In the genomic region with DNA sequence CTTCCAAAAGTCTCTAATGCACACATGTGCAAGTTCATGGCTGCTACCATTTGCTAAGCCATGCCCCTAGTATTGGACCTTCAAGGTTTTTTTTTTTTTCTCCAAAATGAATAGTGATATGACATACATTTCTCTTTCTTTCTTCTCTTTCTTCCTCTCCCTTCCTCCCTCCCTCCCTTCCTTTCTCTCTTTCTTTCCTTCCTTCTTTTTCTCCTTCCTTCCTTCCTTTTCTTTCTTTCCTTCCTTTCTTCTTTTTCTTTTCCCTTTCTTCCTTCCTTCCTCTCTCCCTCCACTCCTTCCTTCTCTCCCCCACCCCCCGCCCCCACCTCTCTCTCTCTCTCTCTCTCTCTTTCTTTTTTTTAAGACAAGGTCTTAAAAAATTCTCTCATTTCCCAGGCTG, we compare ENCODE assay signal across 27 cellular contexts. TPM values are rescaled to one million over a fixed set of nuclear protein-coding genes. Genes with fewer than 3 reads are reported as not detected.
DNase-seq lines count a peak whose midpoint lies in the region; ATAC-seq, FAIRE-seq and TF ChIP-seq lines count a peak whose summit lies in the region.
"Had no signal": no experiment of that assay in that cellular context is flagged by ENCODE, and none has a peak within 500 bp of the region (broad histone marks: within the 10 kb centered on the region; RNA-seq: fewer than 3 reads in every experiment).

No MANE protein-coding gene starts in this region.

- TF ChIP-seq POLR2A in K562 (conservative IDR thresholded peaks at IDR 0.05) (no peak), GM12891 (IDR thresholded peaks at IDR 0.05; ENCODE audit: low read depth, low read length) (no peak)

- POLR2A ChIA-PET in activated CD8-positive, alpha-beta T cell treated with anti-CD3 and anti-CD28 coated beads, Interleukin-2, amount 10 ng/mL, durations not matched to agents 7 days and 5 days (lab: Charles Lee) = interaction anchor here (0.7 kb wide), 1 partner anchor 29 kb away, joined by 3 read pairs; no protein-coding TSS in a partner anchor
- POLR2A ChIA-PET in activated CD8-positive, alpha-beta T cell treated with anti-CD3 and anti-CD28 coated beads for 36 hours (lab: Charles Lee) = interaction anchor here (0.7 to 1.4 kb wide), 2 partner anchors 19 to 760 kb away, joined by 3 to 4 read pairs; no protein-coding TSS in a partner anchor
- POLR2A ChIA-PET in K562 (lab: Yijun Ruan, JAX) = interaction anchor here (1.0 to 1.3 kb wide), 2 partner anchors 8 to 26 kb away, joined by 3 to 4 read pairs; a partner anchor contains a TSS

- no peaks in the 10 kb centered on the region for H3K27me3 ChIP-seq in K562 (ENCODE audit: control insufficient read depth in 2 of 2, insufficient read depth in 2 of 2, low read length in 2 of 2)
- H3K27me3 ChIP-seq: BLaER1 had no signal

- intact Hi-C loops in activated CD8-positive, alpha-beta T cell treated with anti-CD3 and anti-CD28 coated beads for 36 hours (cut with micrococcal nuclease) = no loop called here
- intact Hi-C loops in natural killer cell (cut with micrococcal nuclease) (no loop called here), K562 (cut with micrococcal nuclease) (no loop called here)

- no peak overlapping the region for H2AFZ ChIP-seq in K562 (ENCODE audit: low read depth, low read length)

- no peak for TF ChIP-seq RAD21 in K562 (CRISPR knock-in tag; conservative IDR thresholded peaks at IDR 0.05 in 1 of 2, IDR thresholded peaks at IDR 0.05 in 1 of 2)

- peak overlapping the region; percentile 52 for H3K27ac Mint-ChIP-seq in activated CD8-positive, alpha-beta T cell treated with anti-CD3 and anti-CD28 coated beads, Interleukin-2, amount 10 ng/mL, durations not matched to agents 7 days and 5 days
- no peak overlapping the region for H3K27ac Mint-ChIP-seq in activated CD8-positive, alpha-beta T cell treated with anti-CD3 and anti-CD28 coated beads for 36 hours
- peak overlapping the region in 1 of 2 donors; percentile 44 for H3K27ac Mint-ChIP-seq in natural killer cell
- H3K27ac Mint-ChIP-seq in natural killer cell treated with Interleukin-12 subunit alpha and Interleukin-12 subunit beta and Interleukin-15 and Interleukin-18, amount 100 ng/mL, for 72 hours = no peak overlapping the region

- peaks cover 59% of the 10 kb centered on the region for H3K4me1 Mint-ChIP-seq in activated CD8-positive, alpha-beta T cell treated with anti-CD3 and anti-CD28 coated beads, Interleukin-2, amount 10 ng/mL, durations not matched to agents 7 days and 5 days (ENCODE audit: low read depth)
- H3K4me1 Mint-ChIP-seq in activated CD8-positive, alpha-beta T cell treated with anti-CD3 and anti-CD28 coated beads for 36 hours (ENCODE audit: low read depth) = peaks cover 32% of the 10 kb centered on the region
- H3K4me1 Mint-ChIP-seq in natural killer cell = peaks cover 21 to 32% of the 10 kb centered on the region in 2 donors
- H3K4me1 Mint-ChIP-seq in natural killer cell treated with Interleukin-12 subunit alpha and Interleukin-12 subunit beta and Interleukin-15 and Interleukin-18, amount 100 ng/mL, for 72 hours (ENCODE audit: low read depth in 2 of 2) = peaks cover 23 to 32% of the 10 kb centered on the region in 2 donors

- no peaks in the 10 kb centered on the region for H3K27me3 Mint-ChIP-seq in activated CD8-positive, alpha-beta T cell treated with anti-CD3 and anti-CD28 coated beads, Interleukin-2, amount 10 ng/mL, durations not matched to agents 7 days and 5 days (ENCODE audit: low read depth)
- H3K27me3 Mint-ChIP-seq in activated CD8-positive, alpha-beta T cell treated with anti-CD3 and anti-CD28 coated beads for 36 hours = no peaks in the 10 kb centered on the region
- H3K27me3 Mint-ChIP-seq in natural killer cell (ENCODE audit: low read depth in 2 of 2) = no peaks in the 10 kb centered on the region
- no peaks in the 10 kb centered on the region for H3K27me3 Mint-ChIP-seq in natural killer cell treated with Interleukin-12 subunit alpha and Interleukin-12 subunit beta and Interleukin-15 and Interleukin-18, amount 100 ng/mL, for 72 hours
- H3K27me3 Mint-ChIP-seq: CD4-positive, alpha-beta memory T cell had no signal

- no CpG with 5 or more reads among the region's 1 CpG for WGBS in K562 (ENCODE audit: insufficient coverage, low coverage, missing lambda C conversion rate)

- CTCF ChIA-PET in activated CD8-positive, alpha-beta T cell treated with anti-CD3 and anti-CD28 coated beads, Interleukin-2, amount 10 ng/mL, durations not matched to agents 7 days and 5 days (lab: Charles Lee) = no interaction called here
- CTCF ChIA-PET in activated CD8-positive, alpha-beta T cell treated with anti-CD3 and anti-CD28 coated beads for 36 hours (lab: Charles Lee) = no interaction called here
- CTCF ChIA-PET in K562 (lab: Yijun Ruan, JAX; ENCODE audit: low intra/inter-chr PET ratio) = no interaction called here

- H3K27ac ChIP-seq in K562 (ENCODE audit: extremely low read depth, low read depth, low read length) = no peak overlapping the region
- H3K27ac ChIP-seq: BLaER1 had no signal

- BruUV-seq in K562 (replicated peaks; lab: Mats Ljungman, UMichigan) = no TSS peak

- H3K4me3 ChIP-seq in K562 = no peak overlapping the region
- H3K4me3 ChIP-seq: BLaER1, GM12878 had no signal

- FAIRE-seq in K562 (lab: Jason Lieb, UNC) (no peak), GM12891 (lab: Jason Lieb, UNC) (no peak)
- FAIRE-seq: A204.1, GM12878, GM19239 had no signal

- H3K9ac ChIP-seq in K562 (ENCODE audit: insufficient read depth in 1 of 2, low read depth in 2 of 2, low read length in 2 of 2) = no peak overlapping the region
- H3K9ac ChIP-seq: BLaER1 had no signal

- no peak for TF ChIP-seq CTCF in activated CD8-positive, alpha-beta T cell treated with anti-CD3 and anti-CD28 coated beads for 36 hours (IDR thresholded peaks at IDR 0.05)
- no peak for TF ChIP-seq CTCF in natural killer cell (IDR thresholded peaks at IDR 0.05)
- no peak for TF ChIP-seq CTCF in K562 (IDR thresholded peaks at IDR 0.05 in 2 of 3, conservative IDR thresholded peaks at IDR 0.05 in 1 of 3; ENCODE audit: insufficient read depth in 2 of 3, low read depth in 1 of 3, low read length in 3 of 3)

- H3K36me3 ChIP-seq in K562 (ENCODE audit: control insufficient read depth, insufficient read depth, low read length) = no peaks in the 10 kb centered on the region
- H3K36me3 ChIP-seq: BE2C, BLaER1 had no signal

- in situ Hi-C loops in K562 (cut with MboI) = no loop called here

- no peaks in the 10 kb centered on the region; the same call in 1 of the 2 replicates for H4K20me1 ChIP-seq in K562 (replicated peaks; ENCODE audit: control insufficient read depth, insufficient read depth, low read length)

- no peak overlapping the region for H3K4me2 ChIP-seq in K562 (ENCODE audit: insufficient read depth, low read length)
- H3K4me2 ChIP-seq: BLaER1 had no signal

- no peaks in the 10 kb centered on the region for H3K9me3 Mint-ChIP-seq in activated CD8-positive, alpha-beta T cell treated with anti-CD3 and anti-CD28 coated beads, Interleukin-2, amount 10 ng/mL, durations not matched to agents 7 days and 5 days (ENCODE audit: insufficient read depth)
- H3K9me3 Mint-ChIP-seq in activated CD8-positive, alpha-beta T cell treated with anti-CD3 and anti-CD28 coated beads for 36 hours = no peaks in the 10 kb centered on the region
- H3K9me3 Mint-ChIP-seq in natural killer cell = no peaks in the 10 kb centered on the region
- no peaks in the 10 kb centered on the region for H3K9me3 Mint-ChIP-seq in natural killer cell treated with Interleukin-12 subunit alpha and Interleukin-12 subunit beta and Interleukin-15 and Interleukin-18, amount 100 ng/mL, for 72 hours
- H3K9me3 Mint-ChIP-seq: CD4-positive, CD25-positive, alpha-beta regulatory T cell; CD8-positive, alpha-beta memory T cell had no signal

- no peak for DNase-seq in activated CD8-positive, alpha-beta T cell treated with anti-CD3 and anti-CD28 coated beads, Interleukin-2, amount 10 ng/mL, durations not matched to agents 7 days and 5 days
- no peak for DNase-seq in activated CD8-positive, alpha-beta T cell treated with anti-CD3 and anti-CD28 coated beads for 36 hours
- DNase-seq in natural killer cell (no peak), K562 (ENCODE audit: extremely low read depth in 1 of 4, low spot score in 3 of 4) (no peak), GM12891 (ENCODE audit: insufficient read length, low spot score) (no peak)
- no peak for DNase-seq in natural killer cell treated with Interleukin-12 subunit alpha and Interleukin-12 subunit beta and Interleukin-15 and Interleukin-18, amount 100 ng/mL, for 72 hours (ENCODE audit: low spot score)
- DNase-seq: 8988T; ACHN; BE2C; C1 segment of cervical spinal cord; CD4-positive, alpha-beta memory T cell; CD4-positive, CD25-positive, alpha-beta regulatory T cell; CD8-positive, alpha-beta memory T cell; COR-L47; DMS 273 treated with DMSO at 0.1 percent for 48 hours; DMS153; DMS53; DMS79; DND-41; EL; GDM1 had no signal

- no peak for ATAC-seq in activated CD8-positive, alpha-beta T cell treated with anti-CD3 and anti-CD28 coated beads, Interleukin-2, amount 10 ng/mL, durations not matched to agents 7 days and 5 days
- no peak for ATAC-seq in activated CD8-positive, alpha-beta T cell treated with anti-CD3 and anti-CD28 coated beads for 36 hours
- ATAC-seq in natural killer cell (no peak), K562 (no peak), HG03139 (IDR thresholded peaks at IDR 0.05; ENCODE audit: unreplicated experiment) (no peak)
- ATAC-seq in natural killer cell treated with Interleukin-12 subunit alpha and Interleukin-12 subunit beta and Interleukin-15 and Interleukin-18, amount 100 ng/mL, for 72 hours = no peak
- ATAC-seq: GM12878 had no signal

- H3K79me2 ChIP-seq in K562 (ENCODE audit: control insufficient read depth, insufficient read depth, low read length) = peaks cover 21% of the 10 kb centered on the region

- peaks cover 31 to 44% of the 10 kb centered on the region in 2 experiments for H3K4me1 ChIP-seq in K562 (replicated peaks in 1 of 2; ENCODE audit: control insufficient read depth in 2 of 2, insufficient read depth in 2 of 2, low read length in 2 of 2)

- no peak for TF ChIP-seq EP300 in K562 (IDR thresholded peaks at IDR 0.05; ENCODE audit: low read length)

- no peaks in the 10 kb centered on the region for H3K9me1 ChIP-seq in K562 (ENCODE audit: control insufficient read depth, insufficient read depth, low read length)

- peaks cover 6% of the 10 kb centered on the region for H3K36me3 Mint-ChIP-seq in activated CD8-positive, alpha-beta T cell treated with anti-CD3 and anti-CD28 coated beads, Interleukin-2, amount 10 ng/mL, durations not matched to agents 7 days and 5 days (ENCODE audit: low read depth)
- peaks cover 3% of the 10 kb centered on the region for H3K36me3 Mint-ChIP-seq in activated CD8-positive, alpha-beta T cell treated with anti-CD3 and anti-CD28 coated beads for 36 hours (ENCODE audit: low read depth)
- no peaks in the 10 kb centered on the region for H3K36me3 Mint-ChIP-seq in natural killer cell
- no peaks in the 10 kb centered on the region for H3K36me3 Mint-ChIP-seq in natural killer cell treated with Interleukin-12 subunit alpha and Interleukin-12 subunit beta and Interleukin-15 and Interleukin-18, amount 100 ng/mL, for 72 hours
- H3K36me3 Mint-ChIP-seq: CD4-positive, CD25-positive, alpha-beta regulatory T cell had no signal

- no peak overlapping the region for H3K4me3 Mint-ChIP-seq in activated CD8-positive, alpha-beta T cell treated with anti-CD3 and anti-CD28 coated beads, Interleukin-2, amount 10 ng/mL, durations not matched to agents 7 days and 5 days
- no peak overlapping the region for H3K4me3 Mint-ChIP-seq in activated CD8-positive, alpha-beta T cell treated with anti-CD3 and anti-CD28 coated beads for 36 hours
- peak overlapping the region; percentile 47 for H3K4me3 Mint-ChIP-seq in natural killer cell
- H3K4me3 Mint-ChIP-seq in natural killer cell treated with Interleukin-12 subunit alpha and Interleukin-12 subunit beta and Interleukin-15 and Interleukin-18, amount 100 ng/mL, for 72 hours = no peak overlapping the region
- H3K4me3 Mint-ChIP-seq: CD14-positive monocyte; CD8-positive, alpha-beta memory T cell had no signal

- H3K9me3 ChIP-seq in K562 (replicated peaks; ENCODE audit: control insufficient read depth, insufficient read depth, low read depth, low read length) = no peaks in the 10 kb centered on the region
- H3K9me3 ChIP-seq: BE2C, BLaER1 had no signal

RNA-seq across cellular contexts. Expression of a gene that starts 3.4 kb away (rescaled TPM):
- total RNA-seq in activated CD8-positive, alpha-beta T cell treated with anti-CD3 and anti-CD28 coated beads, Interleukin-2, amount 10 ng/mL, durations not matched to agents 7 days and 5 days = 100 to 1,000 TPM; 129 to 139 TPM
- total RNA-seq in activated CD8-positive, alpha-beta T cell treated with anti-CD3 and anti-CD28 coated beads for 36 hours = 100 to 1,000 TPM; 147 TPM
- total RNA-seq in natural killer cell (100 to 1,000 TPM in 1 of 3 donors, 10 to 100 TPM in 2; 68.6 to 102 (median 77.3) TPM), K562 (2014; rRNA removed) (44.1 and 53.7 TPM in 2 replicates), K562 (2014; rRNA removed; fragmentation: Illumina TruSeq; extraction: Trizol) (32.0 and 40.3 TPM in 2 replicates), K562 (2015; rRNA removed; fragmentation: Illumina TruSeq; extraction: Trizol) (36.8 and 38.1 TPM in 2 replicates), K562 (2021) (114 and 119 TPM in 2 replicates)
- total RNA-seq in natural killer cell treated with Interleukin-12 subunit alpha and Interleukin-12 subunit beta and Interleukin-15 and Interleukin-18, amount 100 ng/mL, for 72 hours = 100 to 1,000 TPM in 1 of 2 donors, 10 to 100 TPM in 1; 69.5 to 106 TPM
- total RNA-seq in K562 (2011; cell fraction: chromatin; rRNA removed; ENCODE audit: low replicate concordance) = 15.0 and 31.2 TPM in 2 replicates
- total RNA-seq in K562 (2011; cell fraction: nucleolus; rRNA removed) = 24.3 and 25.7 TPM in 2 replicates
- total RNA-seq in K562 (2011; cell fraction: nucleoplasm; rRNA removed) = 24.3 and 28.9 TPM in 2 replicates
- polyA plus RNA-seq in K562 (2011; rRNA removed) (45.6 and 52.7 TPM in 2 replicates), K562 (2014; fragmentation: Illumina TruSeq; extraction: Trizol) (53.9 and 60.8 TPM in 2 replicates), K562 (2014; fragmentation: Nextera tagmentation; extraction: Ambion mirVana) (1 to 10 TPM; 2.3 to 3.2 TPM), K562 (2014; rRNA removed) (41.9 and 42.2 TPM in 2 replicates)
- 69.5 and 81.8 TPM in 2 replicates for polyA plus RNA-seq in K562 (2011; cell fraction: cytosol; rRNA removed)
- polyA plus RNA-seq in K562 (2011; cell fraction: nucleus; rRNA removed) = 23.0 and 28.0 TPM in 2 replicates
- polyA plus RNA-seq in K562 (2012) = 80.6 and 187 TPM in 2 replicates
- 42.6 and 50.7 TPM in 2 replicates for polyA minus RNA-seq in K562 (2011; rRNA and poly(A)+ RNA removed)
- polyA minus RNA-seq in K562 (2011; cell fraction: cytosol; rRNA and poly(A)+ RNA removed) = 44.9 and 65.3 TPM in 2 replicates
- 7.5 and 16.1 TPM in 2 replicates for polyA minus RNA-seq in K562 (2011; cell fraction: nucleus; rRNA and poly(A)+ RNA removed)
- 51.7 TPM for polyA plus RNA-seq in GM12891 (2012; ENCODE audit: low read depth, missing spikeins)
